ENCODE assay signal across 11 cellular contexts in the genomic region with DNA sequence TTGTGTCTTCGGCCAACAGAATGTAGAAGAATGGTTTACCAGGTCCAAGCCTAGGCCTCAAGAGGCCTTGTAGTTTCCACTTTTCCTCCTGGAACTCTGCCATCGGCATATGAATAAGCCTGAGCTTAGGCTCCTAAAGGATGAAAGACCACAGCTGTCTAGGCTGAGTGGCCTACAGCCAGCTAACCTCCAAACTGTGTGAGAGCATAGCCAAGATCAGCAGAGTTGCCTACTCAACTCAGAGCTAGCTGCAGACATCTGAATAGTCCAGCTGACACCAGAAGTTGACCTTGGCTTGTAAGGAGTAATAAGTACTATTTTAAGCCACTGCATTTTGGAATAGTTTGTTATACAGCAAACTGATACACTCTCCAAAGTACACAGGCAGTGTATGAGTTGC. TPM values are rescaled to one million over a fixed set of nuclear protein-coding genes. Genes with fewer than 3 reads are reported as not detected.
DNase-seq lines count a peak whose midpoint lies in the region; ATAC-seq and TF ChIP-seq lines count a peak whose summit lies in the region.
"Had no signal": no experiment of that assay in that cellular context is flagged by ENCODE, and none has a peak within 500 bp of the region (broad histone marks: within the 10 kb centered on the region; RNA-seq: fewer than 3 reads in every experiment).

No MANE protein-coding gene starts in this region.

- no peaks in the 10 kb centered on the region for H3K9me3 ChIP-seq in adrenal gland (replicated peaks in 1 of 3)

- intact Hi-C loops in adrenal gland (cut with DNase I) (no loop called here), Right ventricle myocardium inferior (cut with DNase I) (loop anchor here (2.0 kb wide), 1 partner anchor 91 kb away; the partner anchor contains the start of gene NUDT3)

- DNase-seq in EL (peak; percentile 35), adrenal gland (peak; percentile 39 to 91 (median 77)), Right ventricle myocardium inferior (ENCODE audit: missing footprints) (peak; percentile 75), pulmonary artery endothelial cell (ENCODE audit: low read depth, low spot score) (peak; percentile 35)
- DNase-seq in activated T-cell treated with anti-CD3 and anti-CD28 coated beads, Interleukin-2, amount 50 U/mL, for 1 hour: no peak
- no peak for DNase-seq in activated CD4-positive, alpha-beta T cell treated with anti-CD3 and anti-CD28 coated beads for 1 hour
- DNase-seq: OCI-M1; small intestine; stimulated activated CD8-positive, alpha-beta memory T cell treated with anti-CD3 and anti-CD28 coated beads, Interleukin-4, amount 100 ng/mL, for 48 hours had no signal

- H3K27ac ChIP-seq in adrenal gland: peak overlapping the region in 3 of 5 donors; percentile 7 to 20 (median 8)

- H3K4me1 ChIP-seq in adrenal gland (replicated peaks in 1 of 2): peaks cover 20 to 67% of the 10 kb centered on the region in 2 donors

- WGBS in adrenal gland, 4 donors: 35 to 61% (median 49%) methylated on average over 2 of the region's 2 CpGs

- no peak for TF ChIP-seq CTCF in adrenal gland (IDR thresholded peaks at IDR 0.05)

- ATAC-seq in Right ventricle myocardium inferior (peak; percentile 95), HG03378 (IDR thresholded peaks at IDR 0.05; ENCODE audit: unreplicated experiment) (no peak), GM21528 (IDR thresholded peaks at IDR 0.05; ENCODE audit: low FRiP score, unreplicated experiment) (no peak)

- no peaks in the 10 kb centered on the region for H3K27me3 ChIP-seq in adrenal gland

- H3K4me3 ChIP-seq in adrenal gland: no peak overlapping the region

- no peaks in the 10 kb centered on the region for H3K36me3 ChIP-seq in adrenal gland (replicated peaks in 1 of 2)

- TF ChIP-seq POLR2A in adrenal gland (IDR thresholded peaks at IDR 0.05): no peak

RNA-seq across cellular contexts. Expression of gene SMIM29, which starts 52.6 kb away (rescaled TPM):
- total RNA-seq in adrenal gland (10 to 100 TPM; 21.5 to 53.7 (median 33.2) TPM), Right ventricle myocardium inferior (20.7 TPM), pulmonary artery endothelial cell (17.4 and 25.2 TPM in 2 replicates)
- 100 to 1,000 TPM in 2 of 3 donors, 1 to 10 TPM in 1; 9.7 to 122 (median 109) TPM for polyA plus RNA-seq in adrenal gland

Comparison
In these comparisons a context has a peak if more than half of its experiments do, and no peak if none do; other contexts are left out.
1. DNase-seq: peak in EL (single experiment), adrenal gland (7 of 7), Right ventricle myocardium inferior (single experiment) and pulmonary artery endothelial cell (single experiment); none in activated T-cell treated with anti-CD3 and anti-CD28 coated beads, Interleukin-2, amount 50 U/mL, for 1 hour (single experiment) and activated CD4-positive, alpha-beta T cell treated with anti-CD3 and anti-CD28 coated beads for 1 hour (single experiment).